In genomic region chr10:46052057-46052790, GRCh38 we compare ENCODE assay signal across 1 cellular context.
TF ChIP-seq lines count a peak whose summit lies in the region.

No MANE protein-coding gene starts in this region.

TF ChIP-seq in HepG2, 621 proteins besides CTCF, POLR2A, EP300 and RAD21 (continued from another document and continues in another):
- peak; percentile 97 for TF ChIP-seq ZNF503 (CRISPR knock-in tag; IDR thresholded peaks at IDR 0.05)
- TF ChIP-seq PAF1 (CRISPR knock-in tag; IDR thresholded peaks at IDR 0.05): no peak
- no peak for TF ChIP-seq ZC3H13 (CRISPR knock-in tag; IDR thresholded peaks at IDR 0.05)
- no peak for TF ChIP-seq GLI4 (CRISPR knock-in tag; IDR thresholded peaks at IDR 0.05; ENCODE audit: borderline replicate concordance)
- TF ChIP-seq ETS1 (CRISPR knock-in tag; IDR thresholded peaks at IDR 0.05): no peak
- TF ChIP-seq NFIB (CRISPR knock-in tag; IDR thresholded peaks at IDR 0.05; ENCODE audit: borderline replicate concordance): no peak
- no peak for TF ChIP-seq HOXA7 (CRISPR knock-in tag; IDR thresholded peaks at IDR 0.05)
- TF ChIP-seq SAP130 (CRISPR knock-in tag; IDR thresholded peaks at IDR 0.05; ENCODE audit: low read depth): peak; percentile 78
- TF ChIP-seq DMTF1 (CRISPR knock-in tag; IDR thresholded peaks at IDR 0.05): no peak
- TF ChIP-seq ZNF747 (CRISPR knock-in tag; IDR thresholded peaks at IDR 0.05; ENCODE audit: borderline replicate concordance): peak; percentile 84
- TF ChIP-seq ZBTB40 (IDR thresholded peaks at IDR 0.05): no peak
- TF ChIP-seq ZBTB40 (CRISPR knock-in tag; IDR thresholded peaks at IDR 0.05): peak; percentile 63; the same call in 1 of the 2 replicates
- TF ChIP-seq KLF9 (CRISPR knock-in tag; IDR thresholded peaks at IDR 0.05; ENCODE audit: low read depth): no peak
- TF ChIP-seq KLF6 (CRISPR knock-in tag; IDR thresholded peaks at IDR 0.05): no peak
- TF ChIP-seq PRMT3 (CRISPR knock-in tag; IDR thresholded peaks at IDR 0.05; ENCODE audit: borderline replicate concordance, low read depth): no peak
- no peak for TF ChIP-seq MLLT10 (CRISPR knock-in tag; IDR thresholded peaks at IDR 0.05)
- TF ChIP-seq SSRP1 (CRISPR knock-in tag; IDR thresholded peaks at IDR 0.05): no peak
- peak; percentile 52 for TF ChIP-seq ZNF614 (CRISPR knock-in tag; IDR thresholded peaks at IDR 0.05; ENCODE audit: borderline replicate concordance)
- peak; percentile 61; the same call in 1 of the 2 replicates for TF ChIP-seq ZNF264 (CRISPR knock-in tag; IDR thresholded peaks at IDR 0.05)
- TF ChIP-seq ADNP (CRISPR knock-in tag; IDR thresholded peaks at IDR 0.05): no peak
- TF ChIP-seq, protein P1, sequence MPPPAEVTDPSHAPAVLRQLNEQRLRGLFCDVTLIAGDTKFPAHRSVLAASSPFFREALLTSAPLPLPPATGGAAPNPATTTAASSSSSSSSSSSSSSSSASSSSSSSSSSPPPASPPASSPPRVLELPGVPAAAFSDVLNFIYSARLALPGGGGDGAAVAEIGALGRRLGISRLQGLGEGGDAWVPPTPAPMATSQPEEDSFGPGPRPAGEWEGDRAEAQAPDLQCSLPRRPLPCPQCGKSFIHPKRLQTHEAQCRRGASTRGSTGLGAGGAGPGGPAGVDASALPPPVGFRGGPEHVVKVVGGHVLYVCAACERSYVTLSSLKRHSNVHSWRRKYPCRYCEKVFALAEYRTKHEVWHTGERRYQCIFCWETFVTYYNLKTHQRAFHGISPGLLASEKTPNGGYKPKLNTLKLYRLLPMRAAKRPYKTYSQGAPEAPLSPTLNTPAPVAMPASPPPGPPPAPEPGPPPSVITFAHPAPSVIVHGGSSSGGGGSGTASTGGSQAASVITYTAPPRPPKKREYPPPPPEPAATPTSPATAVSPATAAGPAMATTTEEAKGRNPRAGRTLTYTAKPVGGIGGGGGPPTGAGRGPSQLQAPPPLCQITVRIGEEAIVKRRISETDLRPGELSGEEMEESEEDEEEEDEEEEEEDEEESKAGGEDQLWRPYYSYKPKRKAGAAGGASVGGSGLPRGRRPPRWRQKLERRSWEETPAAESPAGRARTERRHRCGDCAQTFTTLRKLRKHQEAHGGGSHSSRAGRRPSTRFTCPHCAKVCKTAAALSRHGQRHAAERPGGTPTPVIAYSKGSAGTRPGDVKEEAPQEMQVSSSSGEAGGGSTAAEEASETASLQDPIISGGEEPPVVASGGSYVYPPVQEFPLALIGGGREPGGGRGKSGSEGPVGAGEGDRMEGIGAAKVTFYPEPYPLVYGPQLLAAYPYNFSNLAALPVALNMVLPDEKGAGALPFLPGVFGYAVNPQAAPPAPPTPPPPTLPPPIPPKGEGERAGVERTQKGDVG (CRISPR knock-in tag; IDR thresholded peaks at IDR 0.05; ENCODE audit: borderline replicate concordance): no peak
- TF ChIP-seq GATA4 (IDR thresholded peaks at IDR 0.05; ENCODE audit: borderline replicate concordance, low read depth): peak; percentile 93
- TF ChIP-seq ZNF367 (CRISPR knock-in tag; IDR thresholded peaks at IDR 0.05; ENCODE audit: borderline replicate concordance): no peak
- TF ChIP-seq ATAD3A (CRISPR knock-in tag; IDR thresholded peaks at IDR 0.05): no peak
- no peak for TF ChIP-seq TEF (CRISPR knock-in tag; IDR thresholded peaks at IDR 0.05)
- no peak; the same call in 1 of the 2 replicates for TF ChIP-seq DNMT3B (CRISPR knock-in tag; conservative IDR thresholded peaks at IDR 0.05)
- no peak; the same call in none of the 2 replicates for TF ChIP-seq SP5 (CRISPR knock-in tag; IDR thresholded peaks at IDR 0.05; ENCODE audit: borderline replicate concordance, low read depth)
- no peak for TF ChIP-seq NR1H2 (CRISPR knock-in tag; IDR thresholded peaks at IDR 0.05; ENCODE audit: borderline replicate concordance, low read depth)
- peak; percentile 59; the same call in 1 of the 2 replicates for TF ChIP-seq MEF2D (CRISPR knock-in tag; IDR thresholded peaks at IDR 0.05)
- no peak for TF ChIP-seq MTF1 (CRISPR knock-in tag; IDR thresholded peaks at IDR 0.05)
- TF ChIP-seq PPARG (CRISPR knock-in tag; conservative IDR thresholded peaks at IDR 0.05): peak; percentile 90
- peak; percentile 65 for TF ChIP-seq POGZ (CRISPR knock-in tag; IDR thresholded peaks at IDR 0.05)
- peak; percentile 89 for TF ChIP-seq TP53 (CRISPR knock-in tag; conservative IDR thresholded peaks at IDR 0.05)
- TF ChIP-seq NR2F1 (CRISPR knock-in tag; IDR thresholded peaks at IDR 0.05): peak; percentile 61 to 92; a peak in 2 of 4 replicates
- no peak for TF ChIP-seq ZNF687 (CRISPR knock-in tag; IDR thresholded peaks at IDR 0.05)
- TF ChIP-seq PAX8 (CRISPR knock-in tag; IDR thresholded peaks at IDR 0.05; ENCODE audit: borderline replicate concordance): no peak
- TF ChIP-seq MIER3 (CRISPR knock-in tag; IDR thresholded peaks at IDR 0.05; ENCODE audit: borderline replicate concordance): peak; percentile 86; the same call in 1 of the 2 replicates
- TF ChIP-seq NONO (IDR thresholded peaks at IDR 0.05): no peak
- TF ChIP-seq NONO (CRISPR knock-in tag; conservative IDR thresholded peaks at IDR 0.05): 0 out of 2 replicates have a peak, but pooled peaks have one; percentile 26
- no peak for TF ChIP-seq FOXP1 (IDR thresholded peaks at IDR 0.05)
- peak; percentile 99 for TF ChIP-seq FOXP1 (CRISPR knock-in tag; IDR thresholded peaks at IDR 0.05)
